Comparison of ENCODE assay signal across 8 cellular contexts in the genomic region with DNA sequence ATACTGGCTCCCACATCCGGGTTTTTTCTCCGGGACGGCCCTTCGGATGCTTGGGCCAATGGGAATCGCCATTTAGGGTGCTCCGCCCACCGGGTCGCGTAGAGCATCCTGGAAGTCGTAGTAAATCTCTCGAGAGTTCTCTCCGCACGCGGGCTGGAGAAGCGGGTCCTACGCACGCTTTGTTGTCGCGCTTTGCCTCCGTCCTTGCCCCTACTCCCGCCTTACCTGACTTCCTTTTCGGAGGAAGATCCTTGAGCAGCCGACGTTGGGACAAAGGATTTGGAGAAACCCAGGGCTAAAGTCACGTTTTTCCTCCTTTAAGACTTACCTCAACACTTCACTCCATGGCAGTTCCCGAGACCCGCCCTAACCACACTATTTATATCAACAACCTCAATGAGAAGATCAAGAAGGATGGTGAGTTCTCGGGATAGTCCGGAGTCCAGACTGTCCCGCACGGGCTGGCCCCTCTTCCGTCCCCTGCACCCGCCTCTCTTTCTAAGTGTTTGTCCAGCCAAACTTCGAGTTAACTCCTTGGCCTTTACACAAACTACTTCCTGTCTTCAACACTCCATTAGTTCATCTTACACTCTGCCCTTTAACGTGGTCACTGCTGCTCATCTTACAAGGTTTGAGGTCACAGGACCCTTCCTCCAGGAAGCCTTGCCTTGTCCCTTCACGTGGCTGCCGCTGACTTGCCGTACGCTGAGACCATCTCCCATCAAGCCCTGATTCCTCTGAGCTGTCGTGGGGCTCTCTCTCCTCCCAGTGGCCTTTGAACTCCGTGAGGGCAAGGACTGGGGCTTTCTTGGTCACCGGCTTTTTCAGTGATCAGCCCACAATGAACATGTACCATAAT. TPM values are rescaled to one million over a fixed set of nuclear protein-coding genes. Genes with fewer than 3 reads are reported as not detected.
A peak's percentile ranks its signal among the peaks of the same experiment; 100 is the strongest.
DNase-seq lines count a peak whose midpoint lies in the region; TF ChIP-seq lines count a peak whose summit lies in the region.

A gene (plus strand): TSS at position 139 of the 859 bp plus-strand sequence. CDS start 206 bp downstream, at position 345.

- H3K9me3 Mint-ChIP-seq in activated naive CD4-positive, alpha-beta T cell treated with anti-CD3 and anti-CD28 coated beads, Interleukin-2, amount 10 ng/mL, durations not matched to agents 7 days and 5 days, result no peaks in the 10 kb centered on the region

- peak within 1 kb of the TSS; percentile 100 for H3K4me3 Mint-ChIP-seq in activated naive CD4-positive, alpha-beta T cell treated with anti-CD3 and anti-CD28 coated beads, Interleukin-2, amount 10 ng/mL, durations not matched to agents 7 days and 5 days

- H3K27ac Mint-ChIP-seq in activated naive CD4-positive, alpha-beta T cell treated with anti-CD3 and anti-CD28 coated beads, Interleukin-2, amount 10 ng/mL, durations not matched to agents 7 days and 5 days, result peak within 1 kb of the TSS; percentile 99

- peaks cover 65% of the 10 kb centered on the region for H3K4me1 ChIP-seq in suprapubic skin

- no peaks in the 10 kb centered on the region for H3K27me3 Mint-ChIP-seq in activated naive CD4-positive, alpha-beta T cell treated with anti-CD3 and anti-CD28 coated beads, Interleukin-2, amount 10 ng/mL, durations not matched to agents 7 days and 5 days

- under 1% methylated on average over 37 of the region's 42 CpGs for WGBS in suprapubic skin

- H3K27me3 ChIP-seq in suprapubic skin, result no peaks in the 10 kb centered on the region

- TF ChIP-seq CTCF in HFF-Myc (IDR thresholded peaks at IDR 0.05; ENCODE audit: low read depth, low read length, missing control alignments), result no peak
- no peak for TF ChIP-seq CTCF in suprapubic skin (IDR thresholded peaks at IDR 0.05)

- DNase-seq in GM03348 (ENCODE audit: low spot score) (peak; percentile 97), HFF-Myc (ENCODE audit: extremely low read depth, low read depth) (peak; percentile 97), NAMALWA (ENCODE audit: low spot score) (peak; percentile 98), SK-N-DZ (ENCODE audit: low spot score) (peak; percentile 98), germinal center (ENCODE audit: low spot score) (peak; percentile 95), non-pigmented ciliary epithelial cell (ENCODE audit: low read depth) (peak; percentile 91), suprapubic skin (ENCODE audit: low spot score in 2 of 2) (peak; percentile 98 to 99)
- DNase-seq in activated naive CD4-positive, alpha-beta T cell treated with anti-CD3 and anti-CD28 coated beads, Interleukin-2, amount 10 ng/mL, durations not matched to agents 7 days and 5 days, result peak; percentile 98

- H3K27ac ChIP-seq in suprapubic skin, result peak within 1 kb of the TSS; percentile 92

- peaks cover 42% of the 10 kb centered on the region for H3K36me3 Mint-ChIP-seq in activated naive CD4-positive, alpha-beta T cell treated with anti-CD3 and anti-CD28 coated beads, Interleukin-2, amount 10 ng/mL, durations not matched to agents 7 days and 5 days

- no peak for TF ChIP-seq EP300 in suprapubic skin (IDR thresholded peaks at IDR 0.05)

- peaks cover 58% of the 10 kb centered on the region for H3K4me1 Mint-ChIP-seq in activated naive CD4-positive, alpha-beta T cell treated with anti-CD3 and anti-CD28 coated beads, Interleukin-2, amount 10 ng/mL, durations not matched to agents 7 days and 5 days

- no peaks in the 10 kb centered on the region for H3K9me3 ChIP-seq in suprapubic skin

- H3K4me3 ChIP-seq in HFF-Myc (replicated peaks; ENCODE audit: low read depth, low read length) (peak within 1 kb of the TSS; percentile 95), suprapubic skin (peak within 1 kb of the TSS; percentile 72)

- H3K36me3 ChIP-seq in suprapubic skin, result no peaks in the 10 kb centered on the region

- peak in 1 of 2 donors; percentile 78 for TF ChIP-seq POLR2A in suprapubic skin (IDR thresholded peaks at IDR 0.05)

- CTCF ChIA-PET in activated naive CD4-positive, alpha-beta T cell treated with anti-CD3 and anti-CD28 coated beads, Interleukin-2, amount 10 ng/mL, durations not matched to agents 7 days and 5 days (lab: Charles Lee), result interaction anchor here (1.2 to 4.1 kb wide), 4 partner anchors 34 to 68 kb away, joined by 3 to 23 read pairs (median 5); a partner anchor contains a TSS

RNA-seq across cellular contexts. Expression of the gene that starts here (rescaled TPM):
- polyA plus RNA-seq in SK-N-DZ (2014; cell fraction: cytosol; rRNA removed), result 163 TPM in 2 replicates
- 165 and 289 TPM in 2 replicates for polyA plus RNA-seq in SK-N-DZ (2014; cell fraction: nucleus; rRNA removed)
- total RNA-seq in suprapubic skin, result 10 to 100 TPM; 49.6 to 52.2 (median 51.0) TPM

Comparison
In these comparisons a context has a peak if more than half of its experiments do, and no peak if none do; other contexts are left out.
1. Peak in every context shown above with its lines: DNase-seq, H3K4me3 ChIP-seq and H3K27ac ChIP-seq.